6 cellular contexts compared by ENCODE assay signal in the genomic region with DNA sequence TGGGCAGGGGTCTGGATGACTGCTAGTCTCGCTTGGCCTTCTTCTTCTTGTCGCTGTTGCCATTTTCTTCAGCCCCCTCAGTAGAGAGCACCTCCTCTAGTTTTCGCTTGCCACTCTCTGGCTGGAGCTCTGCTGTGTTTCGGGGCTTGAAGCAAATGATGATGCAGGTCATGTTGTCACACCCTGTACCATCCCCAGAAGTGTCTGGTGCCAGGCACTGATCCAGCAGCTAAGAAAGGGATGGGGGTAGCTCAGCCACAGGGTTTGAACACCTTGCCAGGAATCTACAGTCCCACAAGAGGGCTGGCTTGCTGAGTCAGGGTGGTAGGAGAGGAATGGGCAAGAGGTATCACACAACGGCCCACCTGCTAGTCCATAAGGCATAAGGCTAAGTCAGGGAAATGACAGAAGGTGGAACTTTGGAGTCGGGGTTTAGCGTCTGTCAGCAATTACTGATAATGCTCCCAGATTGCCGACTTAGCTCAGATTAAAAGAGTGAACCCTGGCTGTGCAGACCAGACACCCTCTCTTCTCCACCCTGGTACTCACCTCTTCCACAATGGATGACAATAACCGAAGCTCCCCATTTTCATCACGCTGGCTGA. TPM values are rescaled to one million over a fixed set of nuclear protein-coding genes. Genes with fewer than 3 reads are reported as not detected.
A peak's percentile ranks its signal among the peaks of the same experiment; 100 is the strongest.
DNase-seq lines count a peak whose midpoint lies in the region; ATAC-seq lines count a peak whose summit lies in the region.

No MANE protein-coding gene starts in this region.

- POLR2A ChIA-PET in activated CD8-positive, alpha-beta T cell treated with anti-CD3 and anti-CD28 coated beads, Interleukin-2, amount 10 ng/mL, durations not matched to agents 7 days and 5 days (lab: Charles Lee): interaction anchor here (1.7 to 3.6 kb wide), 3 partner anchors 11 to 47 kb away, joined by 3 to 57 read pairs (median 22); partner anchors contain the start of genes EIF2B4, NRBP1 and SNX17
- POLR2A ChIA-PET in naive thymus-derived CD8-positive, alpha-beta T cell (lab: Charles Lee): interaction anchor here (1.8 to 3.4 kb wide), 5 partner anchors 11 to 247 kb away, joined by 7 to 71 read pairs (median 27); partner anchors contain the start of genes CCDC121, EIF2B4, GPN1 and GTF3C2

- H3K36me3 Mint-ChIP-seq in activated CD8-positive, alpha-beta T cell treated with anti-CD3 and anti-CD28 coated beads, Interleukin-2, amount 10 ng/mL, durations not matched to agents 7 days and 5 days (ENCODE audit: low read depth): peaks cover 74% of the 10 kb centered on the region
- H3K36me3 Mint-ChIP-seq in naive thymus-derived CD8-positive, alpha-beta T cell: peaks cover 0 to 53% (median 2%) of the 10 kb centered on the region in 3 donors

- peak overlapping the region; percentile 97 for H3K27ac Mint-ChIP-seq in activated CD8-positive, alpha-beta T cell treated with anti-CD3 and anti-CD28 coated beads, Interleukin-2, amount 10 ng/mL, durations not matched to agents 7 days and 5 days
- peak overlapping the region; percentile 85 to 97 (median 94) for H3K27ac Mint-ChIP-seq in naive thymus-derived CD8-positive, alpha-beta T cell

- H3K4me1 Mint-ChIP-seq in activated CD8-positive, alpha-beta T cell treated with anti-CD3 and anti-CD28 coated beads, Interleukin-2, amount 10 ng/mL, durations not matched to agents 7 days and 5 days (ENCODE audit: low read depth): peaks cover 33% of the 10 kb centered on the region
- H3K4me1 Mint-ChIP-seq in naive thymus-derived CD8-positive, alpha-beta T cell: peaks cover 19 to 48% (median 27%) of the 10 kb centered on the region in 4 donors

- no peaks in the 10 kb centered on the region for H3K9me3 Mint-ChIP-seq in activated CD8-positive, alpha-beta T cell treated with anti-CD3 and anti-CD28 coated beads, Interleukin-2, amount 10 ng/mL, durations not matched to agents 7 days and 5 days (ENCODE audit: insufficient read depth)
- H3K9me3 Mint-ChIP-seq in naive thymus-derived CD8-positive, alpha-beta T cell: no peaks in the 10 kb centered on the region

- H3K4me3 Mint-ChIP-seq in activated CD8-positive, alpha-beta T cell treated with anti-CD3 and anti-CD28 coated beads, Interleukin-2, amount 10 ng/mL, durations not matched to agents 7 days and 5 days: peak overlapping the region; percentile 90
- H3K4me3 Mint-ChIP-seq in naive thymus-derived CD8-positive, alpha-beta T cell: peak overlapping the region; percentile 84 to 95 (median 90)

- no peaks in the 10 kb centered on the region for H3K27me3 Mint-ChIP-seq in activated CD8-positive, alpha-beta T cell treated with anti-CD3 and anti-CD28 coated beads, Interleukin-2, amount 10 ng/mL, durations not matched to agents 7 days and 5 days (ENCODE audit: low read depth)
- H3K27me3 Mint-ChIP-seq in naive thymus-derived CD8-positive, alpha-beta T cell: no peaks in the 10 kb centered on the region

- DNase-seq in D341Med (ENCODE audit: low spot score): peak; percentile 69
- DNase-seq in activated CD8-positive, alpha-beta T cell treated with anti-CD3 and anti-CD28 coated beads, Interleukin-2, amount 10 ng/mL, durations not matched to agents 7 days and 5 days: no peak
- DNase-seq in naive thymus-derived CD8-positive, alpha-beta T cell: no peak
- DNase-seq in inferior parietal cortex (ENCODE audit: extremely low spot score): no peak

- no peak for ATAC-seq in activated CD8-positive, alpha-beta T cell treated with anti-CD3 and anti-CD28 coated beads, Interleukin-2, amount 10 ng/mL, durations not matched to agents 7 days and 5 days
- ATAC-seq in naive thymus-derived CD8-positive, alpha-beta T cell: no peak
- ATAC-seq in HG03432 (IDR thresholded peaks at IDR 0.05; ENCODE audit: unreplicated experiment) (no peak), HG03439 (IDR thresholded peaks at IDR 0.05; ENCODE audit: unreplicated experiment) (no peak)

- CTCF ChIA-PET in activated CD8-positive, alpha-beta T cell treated with anti-CD3 and anti-CD28 coated beads, Interleukin-2, amount 10 ng/mL, durations not matched to agents 7 days and 5 days (lab: Charles Lee): interaction anchor here (1.6 kb wide), 1 partner anchor 303 kb away, joined by 4 read pairs; no protein-coding TSS in a partner anchor

RNA-seq across cellular contexts. Expression of gene ZNF513, which starts 1.1 kb away (rescaled TPM):
- total RNA-seq in activated CD8-positive, alpha-beta T cell treated with anti-CD3 and anti-CD28 coated beads, Interleukin-2, amount 10 ng/mL, durations not matched to agents 7 days and 5 days: 10 to 100 TPM; 11.8 to 13.3 TPM
- 10 to 100 TPM; 18.6 to 18.8 TPM for total RNA-seq in naive thymus-derived CD8-positive, alpha-beta T cell
- polyA plus RNA-seq in naive thymus-derived CD8-positive, alpha-beta T cell: 1 to 10 TPM; 2.0 to 6.0 (median 2.5) TPM

RNA-seq across cellular contexts. Expression of gene SNX17, which starts 11.3 kb away (rescaled TPM):
- total RNA-seq in activated CD8-positive, alpha-beta T cell treated with anti-CD3 and anti-CD28 coated beads, Interleukin-2, amount 10 ng/mL, durations not matched to agents 7 days and 5 days: 100 to 1,000 TPM; 119 to 120 TPM
- 100 to 1,000 TPM; 121 to 122 TPM for total RNA-seq in naive thymus-derived CD8-positive, alpha-beta T cell
- polyA plus RNA-seq in naive thymus-derived CD8-positive, alpha-beta T cell: 100 to 1,000 TPM; 200 to 217 (median 215) TPM

RNA-seq across cellular contexts. Expression of gene EIF2B4, which starts 11.5 kb away (rescaled TPM):
- total RNA-seq in activated CD8-positive, alpha-beta T cell treated with anti-CD3 and anti-CD28 coated beads, Interleukin-2, amount 10 ng/mL, durations not matched to agents 7 days and 5 days: 10 to 100 TPM; 34.5 to 37.0 TPM
- 10 to 100 TPM; 54.9 to 55.5 TPM for total RNA-seq in naive thymus-derived CD8-positive, alpha-beta T cell
- polyA plus RNA-seq in naive thymus-derived CD8-positive, alpha-beta T cell: 10 to 100 TPM; 26.4 to 41.2 (median 30.0) TPM

RNA-seq across cellular contexts. Expression of gene GTF3C2, which starts 25.1 kb away (rescaled TPM):
- total RNA-seq in activated CD8-positive, alpha-beta T cell treated with anti-CD3 and anti-CD28 coated beads, Interleukin-2, amount 10 ng/mL, durations not matched to agents 7 days and 5 days: 10 to 100 TPM; 60.9 to 62.6 TPM
- 100 to 1,000 TPM in 1 of 2 experiments, 10 to 100 TPM in 1; 96.5 to 105 TPM for total RNA-seq in naive thymus-derived CD8-positive, alpha-beta T cell
- polyA plus RNA-seq in naive thymus-derived CD8-positive, alpha-beta T cell: 10 to 100 TPM; 26.2 to 46.1 (median 31.3) TPM

RNA-seq across cellular contexts. Expression of gene PPM1G, which starts 27.7 kb away (rescaled TPM):
- 100 to 1,000 TPM; 130 to 136 TPM for total RNA-seq in activated CD8-positive, alpha-beta T cell treated with anti-CD3 and anti-CD28 coated beads, Interleukin-2, amount 10 ng/mL, durations not matched to agents 7 days and 5 days
- total RNA-seq in naive thymus-derived CD8-positive, alpha-beta T cell: 10 to 100 TPM; 46.3 to 48.4 TPM
- 10 to 100 TPM; 57.1 to 85.2 (median 66.1) TPM for polyA plus RNA-seq in naive thymus-derived CD8-positive, alpha-beta T cell
